In genomic region chr17:80145076-80146075, GRCh38 we compare ENCODE assay signal across 8 cellular contexts. TPM values are rescaled to one million over a fixed set of nuclear protein-coding genes. Genes with fewer than 3 reads are reported as not detected.
A peak's percentile ranks its signal among the peaks of the same experiment; 100 is the strongest.
DNase-seq lines count a peak whose midpoint lies in the region; ATAC-seq and TF ChIP-seq lines count a peak whose summit lies in the region.

No MANE protein-coding gene starts in this region.

- H3K27me3 ChIP-seq in BE2C (no peaks in the 10 kb centered on the region), KMS-11 (ENCODE audit: insufficient read depth, low read depth) (no peaks in the 10 kb centered on the region), breast epithelium (no peaks in the 10 kb centered on the region), muscle layer of duodenum (ENCODE audit: low read depth, low read length) (no peaks in the 10 kb centered on the region)

- H3K9ac ChIP-seq in KMS-11 = peak overlapping the region; percentile 80; the same call in 1 of the 2 replicates

- no peak overlapping the region for H2AFZ ChIP-seq in KMS-11 (ENCODE audit: low read depth)

- peaks cover 42% of the 10 kb centered on the region for H3K36me3 ChIP-seq in BE2C
- H3K36me3 ChIP-seq in KMS-11 (ENCODE audit: insufficient read depth) = peaks cover 25% of the 10 kb centered on the region; the same call in 1 of the 2 replicates
- H3K36me3 ChIP-seq in breast epithelium = peaks cover 5% of the 10 kb centered on the region
- peaks cover 28% of the 10 kb centered on the region in 2 donors for H3K36me3 ChIP-seq in muscle layer of duodenum (ENCODE audit: control insufficient read depth in 1 of 2, insufficient read depth in 2 of 2, low read length in 2 of 2)
- H3K36me3 ChIP-seq in mucosa of descending colon (ENCODE audit: low read depth) = peaks cover 9% of the 10 kb centered on the region

- DNase-seq in BE2C = no peak
- no peak for DNase-seq in breast epithelium (ENCODE audit: low spot score in 2 of 2)
- DNase-seq in NCI-H510A (lab: John Stamatoyannopoulos, UW) = no peak
- DNase-seq in anterior cingulate cortex (lab: John Stamatoyannopoulos, UW) = no peak
- DNase-seq in NCI-H1694 (lab: John Stamatoyannopoulos, UW) = no peak
- no peak for DNase-seq in mucosa of descending colon

- H3K27ac ChIP-seq in KMS-11 (peak overlapping the region; percentile 67; the same call in 1 of the 2 replicates), breast epithelium (peak overlapping the region; percentile 96 to 98), muscle layer of duodenum (ENCODE audit: low read length) (no peak overlapping the region)

- no peaks in the 10 kb centered on the region for H3K4me1 ChIP-seq in BE2C
- H3K4me1 ChIP-seq in KMS-11 (ENCODE audit: low read depth, poor library complexity, severe bottlenecking) = peaks cover 17% of the 10 kb centered on the region
- H3K4me1 ChIP-seq in breast epithelium = peaks cover 3 to 12% of the 10 kb centered on the region in 2 donors
- H3K4me1 ChIP-seq in muscle layer of duodenum (ENCODE audit: control insufficient read depth in 1 of 2, insufficient read depth in 2 of 2, low read length in 2 of 2) = peaks cover 13 to 26% of the 10 kb centered on the region in 2 donors
- H3K4me1 ChIP-seq in mucosa of descending colon (ENCODE audit: low read depth) = peaks cover 19% of the 10 kb centered on the region

- intact Hi-C loops in breast epithelium (cut with DNase I; ENCODE audit: low total_unique reads) (no loop called here), mucosa of descending colon (cut with DNase I, micrococcal nuclease) (loop anchor here in 1 of 2 donors (10.0 kb wide), 1 partner anchor 61 kb away; no protein-coding TSS in a partner anchor)

- TF ChIP-seq CTCF in BE2C (IDR thresholded peaks at IDR 0.05; ENCODE audit: low read depth, low read length) (no peak), KMS-11 (conservative IDR thresholded peaks at IDR 0.05; ENCODE audit: low read depth, low read length) (no peak), breast epithelium (IDR thresholded peaks at IDR 0.05) (no peak), mucosa of descending colon (IDR thresholded peaks at IDR 0.05) (no peak)

- H3K4me3 ChIP-seq in BE2C (ENCODE audit: low read depth, low read length) (peak overlapping the region; percentile 98), KMS-11 (IDR thresholded peaks at IDR 0.05; ENCODE audit: insufficient read depth, low read depth, low read length) (peak overlapping the region; percentile 39), breast epithelium (peak overlapping the region; percentile 94 to 100 (median 96)), muscle layer of duodenum (ENCODE audit: low read depth in 1 of 2, low read length in 2 of 2) (peak overlapping the region; percentile 89 to 91), mucosa of descending colon (no peak overlapping the region)

- H3K9me3 ChIP-seq in BE2C (no peaks in the 10 kb centered on the region), breast epithelium (no peaks in the 10 kb centered on the region), muscle layer of duodenum (ENCODE audit: control insufficient read depth in 1 of 2, low read length in 2 of 2) (no peaks in the 10 kb centered on the region), mucosa of descending colon (no peaks in the 10 kb centered on the region)

- peaks cover 66% of the 10 kb centered on the region for H3K79me2 ChIP-seq in KMS-11 (ENCODE audit: insufficient read depth, low read depth)

- ATAC-seq in mucosa of descending colon = no peak

- no peak for TF ChIP-seq POLR2A in breast epithelium (IDR thresholded peaks at IDR 0.05)

- H4K20me1 ChIP-seq in KMS-11 (ENCODE audit: insufficient read depth) = peaks cover 13% of the 10 kb centered on the region

- peak overlapping the region; percentile 98 for H3K4me2 ChIP-seq in KMS-11

RNA-seq across cellular contexts. Expression of gene EIF4A3, which starts 1.6 kb away (rescaled TPM):
- 304 TPM for polyA plus RNA-seq in BE2C (2012; ENCODE audit: insufficient read depth, insufficient read length, low read depth)
- total RNA-seq in breast epithelium (10 to 100 TPM; 46.2 to 93.1 (median 67.9) TPM), mucosa of descending colon (10 to 100 TPM; 59.2 to 80.2 (median 61.8) TPM)

RNA-seq across cellular contexts. Expression of gene CARD14, which starts 24.5 kb away (rescaled TPM):
- 1.8 TPM for polyA plus RNA-seq in BE2C (2012; ENCODE audit: insufficient read depth, insufficient read length, low read depth)
- 10 to 100 TPM in 1 of 3 donors, 1 to 10 TPM in 1, under 1 TPM in 1; 0.32 to 13.8 (median 9.4) TPM for total RNA-seq in breast epithelium
- 1 to 10 TPM in 2 of 3 donors, under 1 TPM in 1; 0.38 to 2.4 (median 1.4) TPM for total RNA-seq in mucosa of descending colon

RNA-seq across cellular contexts. Expression of gene GAA, which starts 44.0 kb away (rescaled TPM):
- polyA plus RNA-seq in BE2C (2012; ENCODE audit: insufficient read depth, insufficient read length, low read depth) = 47.0 TPM
- total RNA-seq in breast epithelium = 10 to 100 TPM; 40.6 to 80.3 (median 56.5) TPM
- 10 to 100 TPM; 23.4 to 50.0 (median 49.3) TPM for total RNA-seq in mucosa of descending colon
